Comparison of ENCODE assay signal across 12 cellular contexts in genomic region chr2:228446732-228447131, GRCh38.
DNase-seq lines count a peak whose midpoint lies in the region; ATAC-seq, FAIRE-seq and TF ChIP-seq lines count a peak whose summit lies in the region.
"Had no signal": no experiment of that assay in that cellular context is flagged by ENCODE, and none has a peak within 500 bp of the region (broad histone marks: within the 10 kb centered on the region; RNA-seq: fewer than 3 reads in every experiment).

No MANE protein-coding gene starts in this region.

- H3K27me3 Mint-ChIP-seq in GM23338 (ENCODE audit: insufficient read depth, low read depth, poor library complexity) (no peaks in the 10 kb centered on the region), astrocyte (ENCODE audit: low read depth, unreplicated experiment) (no peaks in the 10 kb centered on the region)
- H3K27me3 Mint-ChIP-seq: stimulated activated naive B cell treated with anti-CD40 and anti-IgM and Interleukin-4, amounts not matched to agents 10 μg/mL and 1 μg/mL and 100 μg/mL, for 72 hours had no signal

- peaks cover 6% of the 10 kb centered on the region; the same call in 1 of the 3 replicates for H3K4me1 Mint-ChIP-seq in GM23338
- peaks cover 6% of the 10 kb centered on the region for H3K4me1 Mint-ChIP-seq in astrocyte (ENCODE audit: low read depth, unreplicated experiment)
- H3K4me1 Mint-ChIP-seq: stimulated activated naive B cell treated with anti-CD40 and anti-IgM and Interleukin-4, amounts not matched to agents 10 μg/mL and 1 μg/mL and 100 μg/mL, for 72 hours had no signal

- H3F3A ChIP-seq in GM23338 (replicated peaks; ENCODE audit: low read depth): no peaks in the 10 kb centered on the region

- H3K4me3 Mint-ChIP-seq in GM23338 (no peak overlapping the region), astrocyte (ENCODE audit: unreplicated experiment) (no peak overlapping the region)
- H3K4me3 Mint-ChIP-seq: stimulated activated naive B cell treated with anti-CD40 and anti-IgM and Interleukin-4, amounts not matched to agents 10 μg/mL and 1 μg/mL and 100 μg/mL, for 72 hours had no signal

- H3K9ac ChIP-seq in astrocyte (ENCODE audit: low read length): no peak overlapping the region

- H3K36me3 ChIP-seq in GM23338 (ENCODE audit: insufficient read depth): no peaks in the 10 kb centered on the region
- no peaks in the 10 kb centered on the region for H3K36me3 ChIP-seq in astrocyte (ENCODE audit: insufficient read depth, low read length)

- H3K4me3 ChIP-seq in GM23338: no peak overlapping the region
- no peak overlapping the region for H3K4me3 ChIP-seq in astrocyte (ENCODE audit: insufficient read depth, low read depth, low read length)
- H3K4me3 ChIP-seq: SK-N-MC had no signal

- no peak overlapping the region for H2AFZ ChIP-seq in GM23338
- H2AFZ ChIP-seq in astrocyte (ENCODE audit: low read depth, low read length): no peak overlapping the region

- H3K27ac Mint-ChIP-seq in GM23338 (no peak overlapping the region), astrocyte (ENCODE audit: unreplicated experiment) (no peak overlapping the region)
- H3K27ac Mint-ChIP-seq: stimulated activated naive B cell treated with anti-CD40 and anti-IgM and Interleukin-4, amounts not matched to agents 10 μg/mL and 1 μg/mL and 100 μg/mL, for 72 hours had no signal

- peaks cover 6% of the 10 kb centered on the region; the same call in 1 of the 2 replicates for H3K9me2 ChIP-seq in GM23338 (ENCODE audit: insufficient read depth)

- no peak for TF ChIP-seq CTCF in GM23338 (conservative IDR thresholded peaks at IDR 0.05; ENCODE audit: low read depth in 2 of 2)
- TF ChIP-seq CTCF in astrocyte (IDR thresholded peaks at IDR 0.05; ENCODE audit: insufficient read depth, low read depth, low read length): no peak

- H3K79me2 ChIP-seq in GM23338 (replicated peaks; ENCODE audit: insufficient read depth): no peaks in the 10 kb centered on the region
- no peaks in the 10 kb centered on the region for H3K79me2 ChIP-seq in astrocyte (ENCODE audit: insufficient read depth, low read length)

- H3K4me1 ChIP-seq in GM23338 (ENCODE audit: insufficient read depth) (no peaks in the 10 kb centered on the region), astrocyte (ENCODE audit: insufficient read depth, low read length) (no peaks in the 10 kb centered on the region)

- H3K4me2 ChIP-seq in GM23338 (no peak overlapping the region), astrocyte (ENCODE audit: low read length) (no peak overlapping the region)

- DNase-seq in GM23338 (ENCODE audit: low spot score): peak; percentile 4
- DNase-seq in NCI-H2081 treated with DMSO at 0.1 percent for 48 hours (lab: John Stamatoyannopoulos, UW): peak; percentile 62
- peak; percentile 1 for DNase-seq in astrocyte (ENCODE audit: low read depth)
- peak; percentile 42 for DNase-seq in pons (ENCODE audit: low spot score)
- DNase-seq: activated gamma-delta T cell; NCI-H226; stimulated activated naive B cell treated with anti-CD40 and anti-IgM and Interleukin-4, amounts not matched to agents 10 μg/mL and 1 μg/mL and 100 μg/mL, for 72 hours had no signal

- no peaks in the 10 kb centered on the region for H3K27me3 ChIP-seq in GM23338 (ENCODE audit: insufficient read depth)
- H3K27me3 ChIP-seq in astrocyte (ENCODE audit: insufficient read depth, low read length): no peaks in the 10 kb centered on the region

- ATAC-seq in GM23338: no peak
- no peak for ATAC-seq in GM18868 (IDR thresholded peaks at IDR 0.05; ENCODE audit: unreplicated experiment)
- no peak for ATAC-seq in GM18870 (IDR thresholded peaks at IDR 0.05; ENCODE audit: unreplicated experiment)
- ATAC-seq in GM19463 (IDR thresholded peaks at IDR 0.05; ENCODE audit: unreplicated experiment): no peak
- ATAC-seq: activated CD4-positive, CD25-positive, alpha-beta regulatory T cell treated with anti-CD3 and anti-CD28 coated beads, Interleukin-2, amount 50 U/mL, for 24 hours; stimulated activated naive B cell treated with anti-CD40 and anti-IgM and Interleukin-4, amounts not matched to agents 10 μg/mL and 1 μg/mL and 100 μg/mL, for 72 hours had no signal

- H3K9me3 Mint-ChIP-seq in GM23338 (no peaks in the 10 kb centered on the region), astrocyte (ENCODE audit: unreplicated experiment) (no peaks in the 10 kb centered on the region)

- no peak for FAIRE-seq in astrocyte (lab: Jason Lieb, UNC)

- no peaks in the 10 kb centered on the region for H4K20me1 ChIP-seq in GM23338 (replicated peaks; ENCODE audit: insufficient read depth)
- H4K20me1 ChIP-seq in astrocyte (ENCODE audit: insufficient read depth, low read length): no peaks in the 10 kb centered on the region

- H3K36me3 Mint-ChIP-seq in GM23338 (ENCODE audit: low read depth) (no peaks in the 10 kb centered on the region), astrocyte (ENCODE audit: low read depth, unreplicated experiment) (no peaks in the 10 kb centered on the region)
- H3K36me3 Mint-ChIP-seq: stimulated activated naive B cell treated with anti-CD40 and anti-IgM and Interleukin-4, amounts not matched to agents 10 μg/mL and 1 μg/mL and 100 μg/mL, for 72 hours had no signal

- no peak overlapping the region for H3K27ac ChIP-seq in GM23338 (ENCODE audit: low read depth)
- no peak overlapping the region for H3K27ac ChIP-seq in astrocyte (ENCODE audit: low read depth, low read length)
- H3K27ac ChIP-seq: SK-N-MC had no signal

- no peaks in the 10 kb centered on the region for H3K9me3 ChIP-seq in astrocyte (ENCODE audit: insufficient read depth, low read depth, low read length)

TF ChIP-seq in GM23338, 12 proteins besides CTCF, POLR2A, EP300 and RAD21 (continues in another document):
- TF ChIP-seq ZNF462 (CRISPR knock-in tag; IDR thresholded peaks at IDR 0.05) (no peak), ETS1 (IDR thresholded peaks at IDR 0.05) (no peak), EZH2phosphoT487 (IDR thresholded peaks at IDR 0.05; ENCODE audit: unreplicated experiment) (no peak)

Comparison
In these comparisons a context has a peak if more than half of its experiments do, and no peak if none do; other contexts are left out.
1. DNase-seq: peak in every context shown above with its lines; median percentile 62 in NCI-H2081 treated with DMSO at 0.1 percent for 48 hours; 42 in pons; 4 in GM23338; 1 in astrocyte.